Comparison of ENCODE assay signal across 8 cellular contexts in the genomic region with DNA sequence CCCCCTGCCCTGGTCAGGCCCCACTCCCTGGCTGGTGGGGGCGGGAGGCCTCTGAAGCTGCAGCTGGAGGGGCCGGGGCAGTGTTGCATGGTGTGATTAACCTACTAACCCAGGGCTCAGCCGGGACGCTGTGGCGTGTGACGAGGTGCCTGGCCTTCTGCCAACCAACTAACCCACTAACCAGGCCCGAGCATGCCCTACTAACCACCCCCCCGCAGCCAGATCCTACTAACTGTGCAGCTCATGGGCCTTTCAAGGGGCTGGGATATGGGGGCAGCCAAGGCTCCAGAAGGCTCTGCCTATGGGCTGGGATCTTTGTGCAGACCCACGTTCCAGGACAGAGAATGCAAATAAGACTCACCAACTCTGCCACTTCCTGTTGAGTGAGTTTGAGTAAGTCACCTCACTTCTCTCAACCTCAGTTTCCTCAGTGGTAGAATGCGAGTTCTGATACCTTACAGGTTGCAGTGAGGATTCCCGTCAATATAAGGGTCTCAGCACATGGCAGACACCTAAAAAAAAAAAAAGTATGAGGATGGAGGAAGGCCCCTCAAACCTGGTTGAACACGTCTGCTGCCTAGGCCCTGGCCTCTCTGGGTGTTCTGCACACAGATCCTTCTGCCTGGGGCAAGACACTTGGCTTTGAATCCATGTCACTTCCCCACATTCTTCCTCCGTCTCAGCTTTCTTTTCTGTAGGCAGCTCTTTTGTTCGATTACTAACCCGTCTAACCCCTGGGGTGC. TPM values are rescaled to one million over a fixed set of nuclear protein-coding genes. Genes with fewer than 3 reads are reported as not detected.
DNase-seq lines count a peak whose midpoint lies in the region; ATAC-seq and TF ChIP-seq lines count a peak whose summit lies in the region.

No MANE protein-coding gene starts in this region.

- peak overlapping the region; percentile 93 to 94 (median 94) for H3K4me3 Mint-ChIP-seq in T-cell

- H3K9me3 ChIP-seq in adrenal gland (replicated peaks in 1 of 3), result no peaks in the 10 kb centered on the region
- H3K9me3 ChIP-seq in muscle layer of colon (ENCODE audit: low read length), result no peaks in the 10 kb centered on the region

- POLR2A ChIA-PET in T-cell (lab: Charles Lee), result no interaction called here

- H3K36me3 ChIP-seq in adrenal gland (replicated peaks in 1 of 2) (no peaks in the 10 kb centered on the region), muscle layer of colon (ENCODE audit: insufficient read depth, low read length) (no peaks in the 10 kb centered on the region)

- CTCF ChIA-PET in T-cell (lab: Charles Lee), result no interaction called here

- no peak for TF ChIP-seq POLR2A in adrenal gland (IDR thresholded peaks at IDR 0.05)

- peaks cover 68 to 83% (median 79%) of the 10 kb centered on the region in 3 donors for H3K4me1 Mint-ChIP-seq in T-cell

- H3K27me3 ChIP-seq in adrenal gland (no peaks in the 10 kb centered on the region), muscle layer of colon (ENCODE audit: control insufficient read depth in 1 of 2, insufficient read depth in 2 of 2, low read length in 2 of 2) (no peaks in the 10 kb centered on the region)

- peak overlapping the region; percentile 97 to 99 for H3K27ac Mint-ChIP-seq in T-cell

- H3K27me3 Mint-ChIP-seq in T-cell, result no peaks in the 10 kb centered on the region

- no peaks in the 10 kb centered on the region for H3K9me3 Mint-ChIP-seq in T-cell

- H3K9ac ChIP-seq in muscle layer of colon (ENCODE audit: low read length), result no peak overlapping the region

- H3K4me3 ChIP-seq in adrenal gland (no peak overlapping the region), muscle layer of colon (ENCODE audit: low read depth in 1 of 2, low read length in 2 of 2) (no peak overlapping the region)

- H3K4me1 ChIP-seq in adrenal gland (replicated peaks in 1 of 2), result peaks cover 15 to 25% of the 10 kb centered on the region in 2 donors
- H3K4me1 ChIP-seq in muscle layer of colon (ENCODE audit: insufficient read depth, low read length), result peaks cover 23% of the 10 kb centered on the region

- H3K36me3 Mint-ChIP-seq in T-cell, result peaks cover 10% of the 10 kb centered on the region

- TF ChIP-seq CTCF in adrenal gland (IDR thresholded peaks at IDR 0.05), result no peak

- peak overlapping the region in 3 of 5 donors; percentile 87 to 97 (median 97) for H3K27ac ChIP-seq in adrenal gland
- peak overlapping the region; percentile 73 for H3K27ac ChIP-seq in muscle layer of colon (ENCODE audit: low read depth, low read length)

- WGBS in adrenal gland, 4 donors, result 81 to 90% (median 83%) methylated on average over 7 to 15 of the region's 15 CpGs

- intact Hi-C loops in adrenal gland (cut with DNase I), result no loop called here

- ATAC-seq in T-cell (replicated peaks in 1 of 4), result peak; percentile 31 to 50 (median 46)

- peak; percentile 33 for DNase-seq in DMS53 (lab: John Stamatoyannopoulos, UW)
- DNase-seq in DMS53 treated with DMSO at 0.1 percent for 48 hours (lab: John Stamatoyannopoulos, UW; ENCODE audit: unreplicated experiment), result no peak
- DNase-seq in T-cell, result peak; percentile 31 to 75 (median 65)
- DNase-seq in adrenal gland, result peak in 5 of 7 donors; percentile 19 to 80 (median 48)
- peak; percentile 58 for DNase-seq in stimulated activated naive CD4-positive, alpha-beta T cell treated with Interleukin-2 at 50 U/mL for 16 hours (lab: John Stamatoyannopoulos, UW)
- DNase-seq in AML-193 (lab: John Stamatoyannopoulos, UW), result no peak
- DNase-seq in hippocampal formation (lab: John Stamatoyannopoulos, UW), result no peak

RNA-seq across cellular contexts. Expression of a gene that starts 14.1 kb away (rescaled TPM):
- total RNA-seq in T-cell (100 to 1,000 TPM in 3 of 5 donors, 10 to 100 TPM in 2; 45.8 to 237 (median 207) TPM), adrenal gland (10 to 100 TPM in 2 of 8 donors, 1 to 10 TPM in 4, under 1 TPM in 2; 0.18 to 11.4 (median 1.5) TPM)
- 10 to 100 TPM in 1 of 3 donors, 1 to 10 TPM in 2; 4.6 to 23.9 (median 7.0) TPM for polyA plus RNA-seq in adrenal gland

RNA-seq across cellular contexts. Expression of a gene that starts 49.7 kb away (rescaled TPM):
- total RNA-seq in T-cell, result not detected
- not detected for total RNA-seq in adrenal gland
- polyA plus RNA-seq in adrenal gland, result not detected

RNA-seq across cellular contexts. Expression of a gene that starts 53.7 kb away (rescaled TPM):
- not detected for total RNA-seq in T-cell
- total RNA-seq in adrenal gland, result 1 to 10 TPM in 7 of 8 donors, under 1 TPM in 1; 0.72 to 2.6 (median 2.1) TPM
- 1 to 10 TPM in 1 of 3 donors, under 1 TPM in 2; 0.55 to 1.4 (median 0.88) TPM for polyA plus RNA-seq in adrenal gland

Comparison
In these comparisons a context has a peak if more than half of its experiments do, and no peak if none do; other contexts are left out.
1. DNase-seq: peak in DMS53 (single experiment), T-cell (34 of 34), adrenal gland (5 of 7) and stimulated activated naive CD4-positive, alpha-beta T cell treated with Interleukin-2 at 50 U/mL for 16 hours (single experiment); none in DMS53 treated with DMSO at 0.1 percent for 48 hours (single experiment), AML-193 (0 of 2) and hippocampal formation (0 of 2).